ENCODE assay signal across 26 cellular contexts in genomic region chr10:30619966-30620365, GRCh38. TPM values are rescaled to one million over a fixed set of nuclear protein-coding genes. Genes with fewer than 3 reads are reported as not detected.
A peak's percentile ranks its signal among the peaks of the same experiment; 100 is the strongest.
DNase-seq lines count a peak whose midpoint lies in the region; ATAC-seq, FAIRE-seq and TF ChIP-seq lines count a peak whose summit lies in the region.
"Had no signal": no experiment of that assay in that cellular context is flagged by ENCODE, and none has a peak within 500 bp of the region (broad histone marks: within the 10 kb centered on the region; RNA-seq: fewer than 3 reads in every experiment).

No MANE protein-coding gene starts in this region.

- DNase-seq in activated T-cell treated with anti-CD3 and anti-CD28 coated beads, Interleukin-2, amount 50 U/mL, for 72 hours: no peak
- no peak for DNase-seq in activated T-cell treated with anti-CD3 and anti-CD28 coated beads, Interleukin-2, amount 50 U/mL, for 48 hours
- no peak for DNase-seq in HepG2 (ENCODE audit: low spot score)
- DNase-seq in right lobe of liver: no peak
- DNase-seq in K562 (ENCODE audit: extremely low read depth in 1 of 4, low spot score in 3 of 4): no peak
- DNase-seq in germinal center (ENCODE audit: low spot score): no peak
- DNase-seq: 8988T; ACHN; BE2C; C1 segment of cervical spinal cord; CD4-positive, alpha-beta memory T cell; CD4-positive, CD25-positive, alpha-beta regulatory T cell; CD8-positive, alpha-beta memory T cell; COR-L47; DMS79 treated with DMSO at 0.1 percent for 48 hours; GF-D8 had no signal

- no peak for TF ChIP-seq EP300 in HepG2 (IDR thresholded peaks at IDR 0.05; ENCODE audit: low read depth in 2 of 2, low read length in 2 of 2)
- no peak for TF ChIP-seq EP300 in HepG2 (CRISPR knock-in tag; IDR thresholded peaks at IDR 0.05; ENCODE audit: borderline replicate concordance)
- no peak for TF ChIP-seq EP300 in K562 (IDR thresholded peaks at IDR 0.05; ENCODE audit: low read length)

- peak overlapping the region; percentile 32 for H3K27ac Mint-ChIP-seq in activated T-cell treated with anti-CD3 and anti-CD28 coated beads, Interleukin-2, amount 50 U/mL, for 72 hours
- H3K27ac Mint-ChIP-seq: CD14-positive monocyte; CD4-positive, alpha-beta memory T cell; CD4-positive, CD25-positive, alpha-beta regulatory T cell; CD8-positive, alpha-beta memory T cell had no signal

- TF ChIP-seq RAD21 in HepG2 (CRISPR knock-in tag; IDR thresholded peaks at IDR 0.05) (no peak), K562 (CRISPR knock-in tag; conservative IDR thresholded peaks at IDR 0.05 in 1 of 2, IDR thresholded peaks at IDR 0.05 in 1 of 2) (no peak)

- TF ChIP-seq POLR2A in HepG2 (IDR thresholded peaks at IDR 0.05; ENCODE audit: insufficient read depth in 1 of 2, low read depth in 2 of 2, low read length in 2 of 2) (no peak), right lobe of liver (IDR thresholded peaks at IDR 0.05) (no peak), K562 (conservative IDR thresholded peaks at IDR 0.05) (no peak)

- BruUV-seq in HepG2 (replicated peaks; lab: Mats Ljungman, UMichigan) (no TSS peak), K562 (replicated peaks; lab: Mats Ljungman, UMichigan) (no TSS peak)

- intact Hi-C loops in HepG2 (cut with micrococcal nuclease; ENCODE audit: unreplicated experiment) (no loop called here), right lobe of liver (cut with DNase I) (no loop called here), K562 (cut with micrococcal nuclease) (no loop called here)

- H3K9me3 Mint-ChIP-seq in activated T-cell treated with anti-CD3 and anti-CD28 coated beads, Interleukin-2, amount 50 U/mL, for 72 hours: no peaks in the 10 kb centered on the region
- H3K9me3 Mint-ChIP-seq: CD8-positive, alpha-beta memory T cell had no signal

- no peaks in the 10 kb centered on the region for H3K36me3 ChIP-seq in HepG2 (replicated peaks in 1 of 2; ENCODE audit: control insufficient read depth in 1 of 2, insufficient read depth in 2 of 2, low read length in 2 of 2)
- H3K36me3 ChIP-seq in right lobe of liver: no peaks in the 10 kb centered on the region
- no peaks in the 10 kb centered on the region for H3K36me3 ChIP-seq in K562 (ENCODE audit: control insufficient read depth, insufficient read depth, low read length)
- H3K36me3 ChIP-seq: BE2C, BLaER1 had no signal

- ATAC-seq in activated T-cell treated with anti-CD3 and anti-CD28 coated beads, Interleukin-2, amount 50 U/mL, for 72 hours (replicated peaks in 1 of 2): no peak
- no peak for ATAC-seq in HepG2
- ATAC-seq in right lobe of liver: no peak
- no peak for ATAC-seq in K562
- no peak for ATAC-seq in HG03520 (IDR thresholded peaks at IDR 0.05; ENCODE audit: unreplicated experiment)

- H3K4me3 ChIP-seq in HepG2 (replicated peaks in 1 of 3; ENCODE audit: insufficient read depth in 1 of 3, low read depth in 2 of 3, low read length in 3 of 3): no peak overlapping the region
- no peak overlapping the region for H3K4me3 ChIP-seq in right lobe of liver
- no peak overlapping the region for H3K4me3 ChIP-seq in K562
- H3K4me3 ChIP-seq: BLaER1 had no signal

- H3K27me3 ChIP-seq in HepG2 (ENCODE audit: control insufficient read depth in 1 of 2, insufficient read depth in 2 of 2, low read length in 2 of 2): no peaks in the 10 kb centered on the region
- no peaks in the 10 kb centered on the region for H3K27me3 ChIP-seq in right lobe of liver
- peaks cover 2 to 16% of the 10 kb centered on the region in 2 experiments; a peak in 3 of 5 replicates for H3K27me3 ChIP-seq in K562 (ENCODE audit: control insufficient read depth in 2 of 2, insufficient read depth in 2 of 2, low read length in 2 of 2)
- H3K27me3 ChIP-seq: BE2C, BLaER1 had no signal

- CTCF ChIA-PET in HepG2 (lab: Yijun Ruan, JAX; ENCODE audit: low intra/inter-chr PET ratio, low total read pairs): no interaction called here
- CTCF ChIA-PET in K562 (lab: Yijun Ruan, JAX; ENCODE audit: low intra/inter-chr PET ratio): no interaction called here

- H3K4me3 Mint-ChIP-seq in activated T-cell treated with anti-CD3 and anti-CD28 coated beads, Interleukin-2, amount 50 U/mL, for 72 hours: no peak overlapping the region
- H3K4me3 Mint-ChIP-seq: CD14-positive monocyte; CD4-positive, alpha-beta memory T cell; CD4-positive, CD25-positive, alpha-beta regulatory T cell; CD8-positive, alpha-beta memory T cell had no signal

- no peak for FAIRE-seq in HepG2 (lab: Jason Lieb, UNC)
- FAIRE-seq in K562 (lab: Jason Lieb, UNC): no peak
- FAIRE-seq: A204.1, D721Med, G401.6, GM12892, GM18507 had no signal

- no peaks in the 10 kb centered on the region for H4K20me1 ChIP-seq in HepG2 (ENCODE audit: insufficient read depth, low read length)
- no peaks in the 10 kb centered on the region for H4K20me1 ChIP-seq in K562 (replicated peaks; ENCODE audit: control insufficient read depth, insufficient read depth, low read length)
- H4K20me1 ChIP-seq: BLaER1 had no signal

- no peaks in the 10 kb centered on the region for H3K9me1 ChIP-seq in K562 (ENCODE audit: control insufficient read depth, insufficient read depth, low read length)

- POLR2A ChIA-PET in HepG2 (lab: Yijun Ruan, JAX): no interaction called here
- POLR2A ChIA-PET in K562 (lab: Yijun Ruan, JAX): no interaction called here

- no peaks in the 10 kb centered on the region for H3K36me3 Mint-ChIP-seq in activated T-cell treated with anti-CD3 and anti-CD28 coated beads, Interleukin-2, amount 50 U/mL, for 72 hours (ENCODE audit: insufficient read depth in 2 of 2)
- H3K36me3 Mint-ChIP-seq: CD14-positive monocyte; CD4-positive, alpha-beta memory T cell; CD4-positive, CD25-positive, alpha-beta regulatory T cell; CD8-positive, alpha-beta memory T cell had no signal

- H3K79me2 ChIP-seq in HepG2 (ENCODE audit: insufficient read depth, low read length) (no peaks in the 10 kb centered on the region), K562 (ENCODE audit: control insufficient read depth, insufficient read depth, low read length) (no peaks in the 10 kb centered on the region)

- H3K27ac ChIP-seq in HepG2 (ENCODE audit: extremely low read length, insufficient read depth, low read length): no peak overlapping the region
- no peak overlapping the region for H3K27ac ChIP-seq in right lobe of liver
- no peak overlapping the region for H3K27ac ChIP-seq in K562 (ENCODE audit: extremely low read depth, low read depth, low read length)
- H3K27ac ChIP-seq: BLaER1 had no signal

- H3K9ac ChIP-seq in HepG2 (ENCODE audit: insufficient read depth, low read depth, low read length) (no peak overlapping the region), K562 (ENCODE audit: insufficient read depth in 1 of 2, low read depth in 2 of 2, low read length in 2 of 2) (no peak overlapping the region)
- H3K9ac ChIP-seq: BLaER1 had no signal

- H3K4me2 ChIP-seq in HepG2 (ENCODE audit: low read depth, low read length): no peak overlapping the region
- no peak overlapping the region for H3K4me2 ChIP-seq in K562 (ENCODE audit: insufficient read depth, low read length)
- H3K4me2 ChIP-seq: BLaER1 had no signal

- no peak for TF ChIP-seq CTCF in HepG2 (CRISPR knock-in tag; IDR thresholded peaks at IDR 0.05)
- no peak for TF ChIP-seq CTCF in right lobe of liver (IDR thresholded peaks at IDR 0.05)
- TF ChIP-seq CTCF in K562 (IDR thresholded peaks at IDR 0.05 in 2 of 3, conservative IDR thresholded peaks at IDR 0.05 in 1 of 3; ENCODE audit: insufficient read depth in 2 of 3, low read depth in 1 of 3, low read length in 3 of 3): no peak

- H3K4me1 Mint-ChIP-seq in activated T-cell treated with anti-CD3 and anti-CD28 coated beads, Interleukin-2, amount 50 U/mL, for 72 hours (ENCODE audit: low read depth): peaks cover 11% of the 10 kb centered on the region
- H3K4me1 Mint-ChIP-seq: CD14-positive monocyte; CD4-positive, alpha-beta memory T cell; CD4-positive, CD25-positive, alpha-beta regulatory T cell; CD8-positive, alpha-beta memory T cell had no signal

- H2AFZ ChIP-seq in HepG2 (ENCODE audit: low read length) (no peak overlapping the region), K562 (ENCODE audit: low read depth, low read length) (no peak overlapping the region)

- 92% methylated on average over 5 of the region's 5 CpGs for WGBS in HepG2 (ENCODE audit: low lambda C conversion rate)
- 87% methylated on average over 5 of the region's 5 CpGs for WGBS in right lobe of liver (ENCODE audit: insufficient coverage, low coverage, low lambda C conversion rate, missing lambda C conversion rate)
- 1% methylated on average over 5 of the region's 5 CpGs for WGBS in K562 (ENCODE audit: insufficient coverage, low coverage, missing lambda C conversion rate)

- H3K27me3 Mint-ChIP-seq in activated T-cell treated with anti-CD3 and anti-CD28 coated beads, Interleukin-2, amount 50 U/mL, for 72 hours (ENCODE audit: low read depth): peaks cover 30% of the 10 kb centered on the region

- peaks cover 20% of the 10 kb centered on the region for H3K4me1 ChIP-seq in HepG2 (ENCODE audit: insufficient read depth, low read length)
- H3K4me1 ChIP-seq in right lobe of liver: peaks cover 0 to 4% (median 0%) of the 10 kb centered on the region in 4 donors
- no peaks in the 10 kb centered on the region for H3K4me1 ChIP-seq in K562 (replicated peaks in 1 of 2; ENCODE audit: control insufficient read depth in 2 of 2, insufficient read depth in 2 of 2, low read length in 2 of 2)
- H3K4me1 ChIP-seq: BE2C had no signal

- no peaks in the 10 kb centered on the region for H3K9me3 ChIP-seq in HepG2 (ENCODE audit: low read length)
- H3K9me3 ChIP-seq in right lobe of liver: no peaks in the 10 kb centered on the region
- H3K9me3 ChIP-seq in K562 (replicated peaks; ENCODE audit: control insufficient read depth, insufficient read depth, low read depth, low read length): no peaks in the 10 kb centered on the region
- H3K9me3 ChIP-seq: BE2C, BLaER1 had no signal

- in situ Hi-C loops in HepG2 (cut with HindIII; ENCODE audit: extremely low pct_ligation_motif_present, low pct_unique_long_range_greater_than_20kb) (no loop called here), K562 (cut with MboI) (no loop called here)

RNA-seq across cellular contexts. Expression of gene LYZL2, which starts 9.6 kb away (rescaled TPM):
- not detected for total RNA-seq in activated T-cell treated with anti-CD3 and anti-CD28 coated beads, Interleukin-2, amount 50 U/mL, for 72 hours
- 0.20 TPM in 1 of 2 replicates, not detected in the other for total RNA-seq in HepG2 (2016; rRNA removed; fragmentation: Illumina TruSeq; extraction: Trizol)
- total RNA-seq in HepG2 (2016; cell fraction: cytosol; rRNA removed; fragmentation: Illumina TruSeq; extraction: Trizol; ENCODE audit: low read depth): not detected in 2 replicates
- not detected in 2 replicates for total RNA-seq in HepG2 (2016; cell fraction: insoluble cytoplasmic fraction; rRNA removed; fragmentation: Illumina TruSeq; extraction: Trizol)
- not detected in 2 replicates for total RNA-seq in HepG2 (2016; cell fraction: membrane; rRNA removed; fragmentation: Illumina TruSeq; extraction: Trizol)
- total RNA-seq in HepG2 (2016; cell fraction: nucleus; rRNA removed; fragmentation: Illumina TruSeq; extraction: Trizol): not detected in 2 replicates
- 0.31 and 0.63 TPM in 2 replicates for polyA plus RNA-seq in HepG2 (2011; rRNA removed)
- polyA plus RNA-seq in HepG2 (2011; cell fraction: cytosol; rRNA removed): 0.31 and 0.59 TPM in 2 replicates
- 0.24 and 0.85 TPM in 2 replicates for polyA plus RNA-seq in HepG2 (2011; cell fraction: nucleus; rRNA removed)
- 0.31 TPM in 1 of 2 replicates, not detected in the other for polyA plus RNA-seq in HepG2 (2012)
- 0.14 TPM in 1 of 2 replicates, not detected in the other for polyA plus RNA-seq in HepG2 (2016; cell fraction: cytosol; fragmentation: Illumina TruSeq; extraction: Trizol; ENCODE audit: low read depth)
- not detected in 2 replicates for polyA plus RNA-seq in HepG2 (2016; cell fraction: insoluble cytoplasmic fraction; fragmentation: Illumina TruSeq; extraction: Trizol; ENCODE audit: low read depth)
- not detected in 2 replicates for polyA plus RNA-seq in HepG2 (2016; cell fraction: membrane; fragmentation: Illumina TruSeq; extraction: Trizol; ENCODE audit: low read depth)
- 0.85 TPM in 1 of 2 replicates, not detected in the other for polyA plus RNA-seq in HepG2 (2016; cell fraction: nucleus; fragmentation: Illumina TruSeq; extraction: Trizol; ENCODE audit: insufficient read depth, low read depth)
- polyA minus RNA-seq in HepG2 (2011; rRNA and poly(A)+ RNA removed; ENCODE audit: low replicate concordance): not detected in 2 replicates
- polyA minus RNA-seq in HepG2 (2011; cell fraction: cytosol; rRNA and poly(A)+ RNA removed): not detected in 2 replicates
- polyA minus RNA-seq in HepG2 (2011; cell fraction: nucleus; rRNA and poly(A)+ RNA removed): 1.2 TPM in 1 of 2 replicates, not detected in the other
- total RNA-seq in right lobe of liver: not detected
- total RNA-seq in K562 (2011; cell fraction: chromatin; rRNA removed; ENCODE audit: low replicate concordance): not detected in 2 replicates
- not detected in 2 replicates for total RNA-seq in K562 (2011; cell fraction: nucleolus; rRNA removed)
- total RNA-seq in K562 (2011; cell fraction: nucleoplasm; rRNA removed): not detected in 2 replicates
- total RNA-seq in K562 (2014; rRNA removed): not detected in 2 replicates
- not detected in 2 replicates for total RNA-seq in K562 (2014; rRNA removed; fragmentation: Illumina TruSeq; extraction: Trizol)
- total RNA-seq in K562 (2015; rRNA removed; fragmentation: Illumina TruSeq; extraction: Trizol): not detected in 2 replicates
- not detected in 2 replicates for total RNA-seq in K562 (2021)
- not detected in 2 replicates for polyA plus RNA-seq in K562 (2011; rRNA removed)
- not detected in 2 replicates for polyA plus RNA-seq in K562 (2011; cell fraction: cytosol; rRNA removed)
- not detected in 2 replicates for polyA plus RNA-seq in K562 (2011; cell fraction: nucleus; rRNA removed)
- not detected in 2 replicates for polyA plus RNA-seq in K562 (2012)
- not detected in 2 replicates for polyA plus RNA-seq in K562 (2014; fragmentation: Illumina TruSeq; extraction: Trizol)
- not detected for polyA plus RNA-seq in K562 (2014; fragmentation: Nextera tagmentation; extraction: Ambion mirVana)
- polyA plus RNA-seq in K562 (2014; rRNA removed): not detected in 2 replicates
- not detected in 2 replicates for polyA minus RNA-seq in K562 (2011; rRNA and poly(A)+ RNA removed)
- not detected in 2 replicates for polyA minus RNA-seq in K562 (2011; cell fraction: cytosol; rRNA and poly(A)+ RNA removed)
- not detected in 2 replicates for polyA minus RNA-seq in K562 (2011; cell fraction: nucleus; rRNA and poly(A)+ RNA removed)
- total RNA-seq: A673; CD4-positive, alpha-beta memory T cell; CD4-positive, CD25-positive, alpha-beta regulatory T cell; CD8-positive, alpha-beta memory T cell had no signal
- polyA plus RNA-seq: AG04450; CD14-positive monocyte; CD4-positive, alpha-beta memory T cell; CD4-positive, CD25-positive, alpha-beta regulatory T cell; CD8-positive, alpha-beta memory T cell had no signal
